ENCODE assay signal across 18 cellular contexts in the genomic region with DNA sequence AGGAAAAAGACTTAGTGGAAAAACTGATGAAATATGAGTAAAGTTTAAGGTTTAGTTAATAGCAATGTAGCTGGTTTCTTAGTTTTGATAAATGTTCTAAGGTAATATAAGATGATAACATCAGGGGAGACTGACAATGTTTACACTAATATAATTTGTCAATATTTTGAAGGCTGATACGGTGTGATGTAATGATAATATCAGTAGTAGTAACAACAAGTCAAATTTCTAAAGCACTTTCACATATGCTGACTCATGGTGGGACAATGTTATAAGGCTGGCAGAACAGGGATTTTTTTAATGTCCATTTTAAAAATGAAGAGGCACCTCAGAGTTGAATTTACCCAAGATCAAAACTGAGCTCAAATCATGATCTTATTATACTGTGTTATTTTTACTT. TPM values are rescaled to one million over a fixed set of nuclear protein-coding genes. Genes with fewer than 3 reads are reported as not detected.
DNase-seq lines count a peak whose midpoint lies in the region; ATAC-seq and TF ChIP-seq lines count a peak whose summit lies in the region.
"Had no signal": no experiment of that assay in that cellular context is flagged by ENCODE, and none has a peak within 500 bp of the region (broad histone marks: within the 10 kb centered on the region; RNA-seq: fewer than 3 reads in every experiment).

No MANE protein-coding gene starts in this region.

- H3K27me3 ChIP-seq in GM23248 (replicated peaks; ENCODE audit: insufficient read depth) = no peaks in the 10 kb centered on the region
- H3K27me3 ChIP-seq: gastrocnemius medialis had no signal

- H3K27me3 Mint-ChIP-seq in osteocyte (ENCODE audit: unreplicated experiment) = no peaks in the 10 kb centered on the region

- H4K20me1 ChIP-seq in GM23248 (ENCODE audit: insufficient read depth) = no peaks in the 10 kb centered on the region

- peaks cover 25% of the 10 kb centered on the region for H3K79me2 ChIP-seq in GM23248 (ENCODE audit: insufficient read depth)

- no peak for TF ChIP-seq CTCF in osteocyte (IDR thresholded peaks at IDR 0.05)

- peak overlapping the region; percentile 87 for H3K27ac ChIP-seq in GM23248

- H3K27ac Mint-ChIP-seq in osteocyte (ENCODE audit: unreplicated experiment) = peak overlapping the region; percentile 97
- H3K27ac Mint-ChIP-seq: nephron progenitor cell had no signal

- no peak for ATAC-seq in HG03457 (IDR thresholded peaks at IDR 0.05; ENCODE audit: unreplicated experiment)
- ATAC-seq: gastrocnemius medialis had no signal

- peak overlapping the region; percentile 99 for H3K4me2 ChIP-seq in GM23248 (ENCODE audit: unreplicated experiment)

- peak overlapping the region; percentile 97; the same call in 1 of the 2 replicates for H2AFZ ChIP-seq in GM23248

- H3K36me3 Mint-ChIP-seq in osteocyte (ENCODE audit: unreplicated experiment) = no peaks in the 10 kb centered on the region

- no peaks in the 10 kb centered on the region for H3K9me2 ChIP-seq in GM23248 (ENCODE audit: insufficient read depth)

- no peaks in the 10 kb centered on the region for H3K36me3 ChIP-seq in GM23248 (ENCODE audit: low read depth)
- H3K36me3 ChIP-seq: gastrocnemius medialis had no signal

- WGBS in GM23248 (ENCODE audit: low coverage in 1 of 2, low lambda C conversion rate in 2 of 2, missing lambda C conversion rate in 2 of 2), 2 experiments = 16 to 18% methylated on average over 1 of the region's 1 CpG

- H3K4me3 Mint-ChIP-seq in osteocyte (ENCODE audit: unreplicated experiment) = peak overlapping the region; percentile 92

- peak overlapping the region; percentile 92 for H3K9ac ChIP-seq in GM23248

- H3K4me1 Mint-ChIP-seq in osteocyte (ENCODE audit: unreplicated experiment) = peaks cover 24% of the 10 kb centered on the region

- in situ Hi-C loops in GM23248 (cut with MboI) = loop anchor here (10.0 to 25.0 kb wide), 3 partner anchors 113 to 1615 kb away; no protein-coding TSS in a partner anchor

- H3F3A ChIP-seq in GM23248 (ENCODE audit: insufficient read depth) = peaks cover 45% of the 10 kb centered on the region

- peak overlapping the region; percentile 96 for H3K4me3 ChIP-seq in GM23248

- H3K9me3 ChIP-seq in GM23248 (ENCODE audit: low read depth) = no peaks in the 10 kb centered on the region
- H3K9me3 ChIP-seq: gastrocnemius medialis had no signal

- DNase-seq in GM23248 (peak; percentile 61), amniotic epithelial cell (ENCODE audit: low read depth) (peak; percentile 35), fibroblast of peridontal ligament (ENCODE audit: extremely low read depth) (peak; percentile 43), osteocyte (ENCODE audit: extremely low spot score, unreplicated experiment) (no peak)
- no peak for DNase-seq in activated CD4-positive, CD25-positive, alpha-beta regulatory T cell (lab: John Stamatoyannopoulos, UW)
- DNase-seq in stimulated activated CD4-positive, alpha-beta T cell treated with anti-CD3 and anti-CD28 coated beads, Interleukin-12 subunit alpha, Interleukin-12 subunit beta, amount 100 ng/mL, for 4 hours = no peak
- no peak for DNase-seq in stimulated activated CD4-positive, alpha-beta T cell treated with anti-CD3 and anti-CD28 coated beads, Interleukin-4, amount 100 ng/mL, for 1 hour
- DNase-seq: activated CD4-positive, alpha-beta T cell treated with anti-CD3 and anti-CD28 coated beads for 1 hour; activated CD8-positive, alpha-beta memory T cell treated with anti-CD3 and anti-CD28 coated beads, Interleukin-2, amount 50 U/mL, for 4 hours; AML-193; gastrocnemius medialis; GF-D8; NCI-H146; nephron progenitor cell; NK-92 treated with Interleukin-12 subunit alpha and Interleukin-12 subunit beta, amount 100 ng/mL, for 24 hours had no signal

- peaks cover 3% of the 10 kb centered on the region for H3K9me3 Mint-ChIP-seq in osteocyte (ENCODE audit: unreplicated experiment)
- H3K9me3 Mint-ChIP-seq: nephron progenitor cell had no signal

- peaks cover 17% of the 10 kb centered on the region for H3K4me1 ChIP-seq in GM23248 (ENCODE audit: insufficient read depth)

RNA-seq across cellular contexts. Expression of gene FLRT2, which starts 2.5 kb away (rescaled TPM):
- total RNA-seq in GM23248 (2014; rRNA removed; shearing (Covaris generic)) = 72.8 and 94.1 TPM in 2 replicates
- 34.9 and 40.0 TPM in 2 replicates for polyA plus RNA-seq in GM23248 (2016; fragmentation: Nextera tagmentation; extraction: Ambion mirVana)
- 168 and 181 TPM in 2 replicates for total RNA-seq in osteocyte
- total RNA-seq: HT-29; T-helper 2 cell treated with Interferon-gamma antibody and Interleukin-4, amounts not matched to agents 100 ng/mL and 5 ng/mL, for 36 hours had no signal

Comparison
In these comparisons a context has a peak if more than half of its experiments do, and no peak if none do; other contexts are left out.
1. DNase-seq: peak in GM23248 (single experiment), amniotic epithelial cell (single experiment) and fibroblast of peridontal ligament (single experiment); none in osteocyte (single experiment), activated CD4-positive, CD25-positive, alpha-beta regulatory T cell (0 of 4), stimulated activated CD4-positive, alpha-beta T cell treated with anti-CD3 and anti-CD28 coated beads, Interleukin-12 subunit alpha, Interleukin-12 subunit beta, amount 100 ng/mL, for 4 hours (single experiment) and stimulated activated CD4-positive, alpha-beta T cell treated with anti-CD3 and anti-CD28 coated beads, Interleukin-4, amount 100 ng/mL, for 1 hour (single experiment).